1 cellular context compared by ENCODE assay signal in the genomic region with DNA sequence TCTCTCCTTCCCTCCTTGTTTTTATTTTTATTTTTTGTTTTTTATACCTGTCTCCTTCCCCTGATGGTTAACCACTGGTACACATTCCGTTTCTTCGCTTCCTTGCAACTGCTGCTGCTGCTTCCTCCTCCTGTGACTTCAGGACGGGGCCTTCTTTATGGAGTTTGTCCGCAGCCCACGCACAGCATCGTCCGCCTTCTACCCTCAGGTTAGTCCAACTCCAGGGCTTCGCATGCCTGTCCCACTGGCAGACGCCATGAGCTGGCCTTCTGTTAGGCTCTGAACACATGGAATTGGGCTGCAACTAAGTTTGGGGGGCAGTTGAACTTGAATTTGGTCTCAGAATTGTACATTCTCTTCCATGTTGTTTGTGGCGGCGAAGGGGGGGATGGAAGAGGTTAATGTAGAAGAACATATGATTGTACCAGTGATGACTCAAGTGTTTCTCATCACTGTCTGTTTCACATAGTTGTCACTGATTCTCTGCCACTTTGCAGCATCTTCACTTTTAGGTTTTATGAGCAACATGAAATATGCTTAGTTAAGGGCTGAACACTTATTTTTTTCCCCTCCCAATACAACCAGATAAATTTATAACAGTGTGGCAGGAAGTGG.
TF ChIP-seq lines count a peak whose summit lies in the region.

No MANE protein-coding gene starts in this region.

TF ChIP-seq in SK-N-SH, 30 proteins besides CTCF, POLR2A, EP300 and RAD21:
- TF ChIP-seq, protein P1, sequence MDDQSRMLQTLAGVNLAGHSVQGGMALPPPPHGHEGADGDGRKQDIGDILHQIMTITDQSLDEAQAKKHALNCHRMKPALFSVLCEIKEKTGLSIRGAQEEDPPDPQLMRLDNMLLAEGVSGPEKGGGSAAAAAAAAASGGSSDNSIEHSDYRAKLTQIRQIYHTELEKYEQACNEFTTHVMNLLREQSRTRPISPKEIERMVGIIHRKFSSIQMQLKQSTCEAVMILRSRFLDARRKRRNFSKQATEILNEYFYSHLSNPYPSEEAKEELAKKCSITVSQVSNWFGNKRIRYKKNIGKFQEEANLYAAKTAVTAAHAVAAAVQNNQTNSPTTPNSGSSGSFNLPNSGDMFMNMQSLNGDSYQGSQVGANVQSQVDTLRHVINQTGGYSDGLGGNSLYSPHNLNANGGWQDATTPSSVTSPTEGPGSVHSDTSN (IDR thresholded peaks at IDR 0.05) = peak; percentile 49
- TF ChIP-seq ELF1 (IDR thresholded peaks at IDR 0.05) (no peak), RXRA (IDR thresholded peaks at IDR 0.05; ENCODE audit: borderline replicate concordance, low read depth) (no peak), FOSL2 (IDR thresholded peaks at IDR 0.05; ENCODE audit: borderline replicate concordance, low read depth) (peak; percentile 47; the same call in 1 of the 2 replicates), FOXJ3 (CRISPR knock-in tag; IDR thresholded peaks at IDR 0.05) (no peak), MXI1 (IDR thresholded peaks at IDR 0.05; ENCODE audit: low read depth, low read length) (no peak), JUND (IDR thresholded peaks at IDR 0.05) (no peak), TEAD4 (IDR thresholded peaks at IDR 0.05; ENCODE audit: borderline replicate concordance, insufficient read depth) (no peak), NRF1 (IDR thresholded peaks at IDR 0.05; ENCODE audit: low read depth, low read length) (no peak), GABPA (IDR thresholded peaks at IDR 0.05; ENCODE audit: low read depth) (no peak), TCF12 (IDR thresholded peaks at IDR 0.05) (peak; percentile 34; the same call in 1 of the 2 replicates)
- TF ChIP-seq, protein P2, sequence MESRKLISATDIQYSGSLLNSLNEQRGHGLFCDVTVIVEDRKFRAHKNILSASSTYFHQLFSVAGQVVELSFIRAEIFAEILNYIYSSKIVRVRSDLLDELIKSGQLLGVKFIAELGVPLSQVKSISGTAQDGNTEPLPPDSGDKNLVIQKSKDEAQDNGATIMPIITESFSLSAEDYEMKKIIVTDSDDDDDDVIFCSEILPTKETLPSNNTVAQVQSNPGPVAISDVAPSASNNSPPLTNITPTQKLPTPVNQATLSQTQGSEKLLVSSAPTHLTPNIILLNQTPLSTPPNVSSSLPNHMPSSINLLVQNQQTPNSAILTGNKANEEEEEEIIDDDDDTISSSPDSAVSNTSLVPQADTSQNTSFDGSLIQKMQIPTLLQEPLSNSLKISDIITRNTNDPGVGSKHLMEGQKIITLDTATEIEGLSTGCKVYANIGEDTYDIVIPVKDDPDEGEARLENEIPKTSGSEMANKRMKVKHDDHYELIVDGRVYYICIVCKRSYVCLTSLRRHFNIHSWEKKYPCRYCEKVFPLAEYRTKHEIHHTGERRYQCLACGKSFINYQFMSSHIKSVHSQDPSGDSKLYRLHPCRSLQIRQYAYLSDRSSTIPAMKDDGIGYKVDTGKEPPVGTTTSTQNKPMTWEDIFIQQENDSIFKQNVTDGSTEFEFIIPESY (IDR thresholded peaks at IDR 0.05; ENCODE audit: borderline replicate concordance, low read depth) = no peak
- TF ChIP-seq, protein P3, sequence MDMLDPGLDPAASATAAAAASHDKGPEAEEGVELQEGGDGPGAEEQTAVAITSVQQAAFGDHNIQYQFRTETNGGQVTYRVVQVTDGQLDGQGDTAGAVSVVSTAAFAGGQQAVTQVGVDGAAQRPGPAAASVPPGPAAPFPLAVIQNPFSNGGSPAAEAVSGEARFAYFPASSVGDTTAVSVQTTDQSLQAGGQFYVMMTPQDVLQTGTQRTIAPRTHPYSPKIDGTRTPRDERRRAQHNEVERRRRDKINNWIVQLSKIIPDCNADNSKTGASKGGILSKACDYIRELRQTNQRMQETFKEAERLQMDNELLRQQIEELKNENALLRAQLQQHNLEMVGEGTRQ (IDR thresholded peaks at IDR 0.05; ENCODE audit: borderline replicate concordance, low read depth, low read length) = no peak
- TF ChIP-seq, protein P4, sequence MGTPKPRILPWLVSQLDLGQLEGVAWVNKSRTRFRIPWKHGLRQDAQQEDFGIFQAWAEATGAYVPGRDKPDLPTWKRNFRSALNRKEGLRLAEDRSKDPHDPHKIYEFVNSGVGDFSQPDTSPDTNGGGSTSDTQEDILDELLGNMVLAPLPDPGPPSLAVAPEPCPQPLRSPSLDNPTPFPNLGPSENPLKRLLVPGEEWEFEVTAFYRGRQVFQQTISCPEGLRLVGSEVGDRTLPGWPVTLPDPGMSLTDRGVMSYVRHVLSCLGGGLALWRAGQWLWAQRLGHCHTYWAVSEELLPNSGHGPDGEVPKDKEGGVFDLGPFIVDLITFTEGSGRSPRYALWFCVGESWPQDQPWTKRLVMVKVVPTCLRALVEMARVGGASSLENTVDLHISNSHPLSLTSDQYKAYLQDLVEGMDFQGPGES (IDR thresholded peaks at IDR 0.05; ENCODE audit: low read depth, low read length) = no peak
